In the genomic region with DNA sequence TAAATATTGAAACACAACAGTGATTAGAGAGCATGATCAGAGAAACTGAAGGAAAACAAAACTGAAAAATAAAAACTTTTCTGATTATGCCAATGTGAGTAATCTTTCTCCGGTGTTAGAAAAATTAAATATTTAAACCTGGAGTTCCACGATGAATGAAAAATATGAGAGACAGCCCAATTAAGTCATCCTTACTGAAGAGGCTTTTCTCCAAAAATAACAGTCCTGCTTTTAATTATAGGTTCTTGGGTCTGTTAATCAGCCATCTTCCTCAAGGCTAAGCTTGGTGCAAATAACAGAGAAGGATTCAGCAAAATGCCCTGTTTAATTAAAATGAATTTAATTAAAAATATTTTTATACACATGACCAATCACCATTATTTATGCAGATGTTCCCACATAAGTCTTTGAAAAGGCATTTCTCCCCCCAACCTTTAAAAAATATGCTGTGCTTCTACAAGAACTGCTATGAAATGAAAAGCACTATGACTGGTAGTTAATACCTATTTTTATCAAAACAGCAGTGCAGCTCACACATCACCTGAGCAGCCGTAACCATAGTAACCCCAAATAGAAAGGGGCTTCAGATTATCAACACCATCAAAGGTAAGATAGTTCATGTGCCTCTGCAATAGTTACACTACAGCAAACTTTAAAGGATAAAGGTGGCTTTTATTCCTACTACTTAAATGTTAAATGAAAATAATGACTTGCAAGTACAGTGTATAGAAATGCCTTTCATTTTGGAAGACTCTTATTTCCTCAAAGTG, we compare ENCODE assay signal across 18 cellular contexts.
DNase-seq lines count a peak whose midpoint lies in the region; ATAC-seq and TF ChIP-seq lines count a peak whose summit lies in the region.
"Had no signal": no experiment of that assay in that cellular context is flagged by ENCODE, and none has a peak within 500 bp of the region (broad histone marks: within the 10 kb centered on the region; RNA-seq: fewer than 3 reads in every experiment).

No MANE protein-coding gene starts in this region.

- H3K9ac ChIP-seq in adipocyte (ENCODE audit: low read length): peak overlapping the region; percentile 11

- H3K9me3 Mint-ChIP-seq in stimulated activated naive B cell treated with anti-CD40 and anti-IgM and Interleukin-4, amounts not matched to agents 10 μg/mL and 1 μg/mL and 100 μg/mL, for 72 hours: no peaks in the 10 kb centered on the region
- H3K9me3 Mint-ChIP-seq in immature natural killer cell: no peaks in the 10 kb centered on the region
- H3K9me3 Mint-ChIP-seq: T-cell had no signal

- no peak for TF ChIP-seq CTCF in foreskin fibroblast (IDR thresholded peaks at IDR 0.05; ENCODE audit: low read depth, low read length)

- peak overlapping the region; percentile 87 for H3K27ac Mint-ChIP-seq in stimulated activated naive B cell treated with anti-CD40 and anti-IgM and Interleukin-4, amounts not matched to agents 10 μg/mL and 1 μg/mL and 100 μg/mL, for 72 hours
- peak overlapping the region in 1 of 6 donors; percentile 29 for H3K27ac Mint-ChIP-seq in immature natural killer cell

- no peak overlapping the region for H3K4me3 ChIP-seq in adipocyte (ENCODE audit: low read length)
- H3K4me3 ChIP-seq in foreskin fibroblast (ENCODE audit: low read depth in 1 of 2, low read length in 2 of 2): no peak overlapping the region

- H3K9me3 ChIP-seq in adipocyte (ENCODE audit: control insufficient read depth, low read length): no peaks in the 10 kb centered on the region

- peak; percentile 11 for DNase-seq in NCI-H1105 treated with DMSO at 0.1 percent for 48 hours (lab: John Stamatoyannopoulos, UW)
- no peak for DNase-seq in NCI-H1105 (lab: John Stamatoyannopoulos, UW)
- peak; percentile 7 for DNase-seq in adipocyte (ENCODE audit: low read depth)
- DNase-seq in foreskin fibroblast: peak; percentile 21 to 69
- DNase-seq in stimulated activated naive B cell treated with anti-CD40 and anti-IgM and Interleukin-4, amounts not matched to agents 10 μg/mL and 1 μg/mL and 100 μg/mL, for 72 hours: no peak
- DNase-seq in immature natural killer cell: no peak
- no peak for DNase-seq in epidermal melanocyte (ENCODE audit: insufficient read length, low spot score)
- DNase-seq: DMS79 treated with DMSO at 0.1 percent for 48 hours, KG1, MV-4-11, NCI-H1436, NCI-H2081, NCI-H748 treated with DMSO at 0.1 percent for 48 hours, RPMI8226, SHP77 treated with DMSO at 0.1 percent for 48 hours, T-cell had no signal

- H3K27me3 ChIP-seq in adipocyte (replicated peaks; ENCODE audit: control insufficient read depth, insufficient read depth, low read length): no peaks in the 10 kb centered on the region

- H3K36me3 ChIP-seq in adipocyte (ENCODE audit: control insufficient read depth, insufficient read depth, low read length, severe bottlenecking): no peaks in the 10 kb centered on the region

- peaks cover 34 to 60% of the 10 kb centered on the region in 2 donors for H3K4me1 Mint-ChIP-seq in stimulated activated naive B cell treated with anti-CD40 and anti-IgM and Interleukin-4, amounts not matched to agents 10 μg/mL and 1 μg/mL and 100 μg/mL, for 72 hours
- H3K4me1 Mint-ChIP-seq in immature natural killer cell: peaks cover 8 to 9% of the 10 kb centered on the region in 2 donors

- no peak overlapping the region for H3K4me3 Mint-ChIP-seq in stimulated activated naive B cell treated with anti-CD40 and anti-IgM and Interleukin-4, amounts not matched to agents 10 μg/mL and 1 μg/mL and 100 μg/mL, for 72 hours
- H3K4me3 Mint-ChIP-seq in immature natural killer cell: no peak overlapping the region
- H3K4me3 Mint-ChIP-seq: T-cell had no signal

- H3K36me3 Mint-ChIP-seq in stimulated activated naive B cell treated with anti-CD40 and anti-IgM and Interleukin-4, amounts not matched to agents 10 μg/mL and 1 μg/mL and 100 μg/mL, for 72 hours: no peaks in the 10 kb centered on the region
- no peaks in the 10 kb centered on the region for H3K36me3 Mint-ChIP-seq in immature natural killer cell

- H3K4me1 ChIP-seq in adipocyte (ENCODE audit: control insufficient read depth, insufficient read depth, low read length): peaks cover 22% of the 10 kb centered on the region

- ATAC-seq in stimulated activated naive B cell treated with anti-CD40 and anti-IgM and Interleukin-4, amounts not matched to agents 10 μg/mL and 1 μg/mL and 100 μg/mL, for 72 hours (replicated peaks): no peak
- ATAC-seq in HG02759 (IDR thresholded peaks at IDR 0.05; ENCODE audit: unreplicated experiment): no peak
- ATAC-seq: SK-N-SH treated with all-trans-retinoic acid at 6 μM for 48 hours, T-cell had no signal

- no peaks in the 10 kb centered on the region for H3K27me3 Mint-ChIP-seq in stimulated activated naive B cell treated with anti-CD40 and anti-IgM and Interleukin-4, amounts not matched to agents 10 μg/mL and 1 μg/mL and 100 μg/mL, for 72 hours
- H3K27me3 Mint-ChIP-seq in immature natural killer cell (ENCODE audit: low read depth in 3 of 3): peaks cover 0 to 2% (median 0%) of the 10 kb centered on the region in 3 donors
- H3K27me3 Mint-ChIP-seq: T-cell had no signal

Comparison
In these comparisons a context has a peak if more than half of its experiments do, and no peak if none do; other contexts are left out.
1. DNase-seq: peak in NCI-H1105 treated with DMSO at 0.1 percent for 48 hours (single experiment), adipocyte (single experiment) and foreskin fibroblast (2 of 2); none in NCI-H1105 (single experiment), stimulated activated naive B cell treated with anti-CD40 and anti-IgM and Interleukin-4, amounts not matched to agents 10 μg/mL and 1 μg/mL and 100 μg/mL, for 72 hours (single experiment), immature natural killer cell (0 of 3) and epidermal melanocyte (single experiment).